In genomic region chr7:108525327-108525984, GRCh38 we compare ENCODE assay signal across 8 cellular contexts. TPM values are rescaled to one million over a fixed set of nuclear protein-coding genes. Genes with fewer than 3 reads are reported as not detected.
A peak's percentile ranks its signal among the peaks of the same experiment; 100 is the strongest.
DNase-seq lines count a peak whose midpoint lies in the region; ATAC-seq, FAIRE-seq and TF ChIP-seq lines count a peak whose summit lies in the region.

No MANE protein-coding gene starts in this region.

- H4K8ac ChIP-seq in mesenchymal stem cell (ENCODE audit: low read length), result peak overlapping the region; percentile 91

- H3K9me3 Mint-ChIP-seq in activated T-cell treated with anti-CD3 and anti-CD28 coated beads, Interleukin-2, amount 50 U/mL, for 72 hours, result no peaks in the 10 kb centered on the region

- DNase-seq in activated T-cell treated with anti-CD3 and anti-CD28 coated beads, Interleukin-2, amount 50 U/mL, for 72 hours, result no peak
- DNase-seq in activated T-cell treated with anti-CD3 and anti-CD28 coated beads for 4 hours, result no peak
- DNase-seq in H54 (ENCODE audit: insufficient read length, low spot score), result peak; percentile 68
- peak; percentile 36 for DNase-seq in SIG-M5 treated with dmso at 0.1 percent for 504 hours (lab: John Stamatoyannopoulos, UW; ENCODE audit: unreplicated experiment)
- peak; percentile 85 for DNase-seq in mesenchymal stem cell
- DNase-seq in upper lobe of left lung, result peak in 1 of 2 donors; percentile 94

- H3K4me1 ChIP-seq in KMS-11 (ENCODE audit: low read depth, poor library complexity, severe bottlenecking) (peaks cover 18% of the 10 kb centered on the region), ectodermal cell (ENCODE audit: control insufficient read depth, insufficient read depth, low read length) (peaks cover 17% of the 10 kb centered on the region), mesenchymal stem cell (ENCODE audit: control insufficient read depth, insufficient read depth, low read depth, low read length) (peaks cover 3% of the 10 kb centered on the region), upper lobe of left lung (peaks cover 26 to 36% (median 31%) of the 10 kb centered on the region in 4 donors)

- H2AFZ ChIP-seq in KMS-11 (ENCODE audit: low read depth), result peak overlapping the region; percentile 87
- H2AFZ ChIP-seq in mesenchymal stem cell (ENCODE audit: low read depth, low read length), result peak overlapping the region; percentile 96

- H2BK12ac ChIP-seq in mesenchymal stem cell (ENCODE audit: low read length in 2 of 2), result peak overlapping the region in 1 of 2 experiments; percentile 86

- H3K9me3 ChIP-seq in ectodermal cell (ENCODE audit: control insufficient read depth, low read length) (no peaks in the 10 kb centered on the region), mesenchymal stem cell (ENCODE audit: control insufficient read depth, low read length) (no peaks in the 10 kb centered on the region), upper lobe of left lung (no peaks in the 10 kb centered on the region)

- H3K27me3 ChIP-seq in KMS-11 (ENCODE audit: insufficient read depth, low read depth) (no peaks in the 10 kb centered on the region), ectodermal cell (ENCODE audit: control insufficient read depth, insufficient read depth, low read length, poor library complexity, severe bottlenecking) (no peaks in the 10 kb centered on the region), mesenchymal stem cell (ENCODE audit: control insufficient read depth in 1 of 2, insufficient read depth in 1 of 2, low read length in 2 of 2) (no peaks in the 10 kb centered on the region), upper lobe of left lung (no peaks in the 10 kb centered on the region)

- H3K4me3 ChIP-seq in KMS-11 (IDR thresholded peaks at IDR 0.05; ENCODE audit: insufficient read depth, low read depth, low read length) (peak overlapping the region; percentile 29), ectodermal cell (ENCODE audit: insufficient read depth, low read depth, low read length) (peak overlapping the region; percentile 77), mesenchymal stem cell (ENCODE audit: insufficient read depth in 1 of 2, low read depth in 1 of 2, low read length in 2 of 2) (peak overlapping the region; percentile 89 to 95), upper lobe of left lung (peak overlapping the region; percentile 63 to 69 (median 66))

- no peaks in the 10 kb centered on the region; the same call in 1 of the 2 replicates for H3K79me2 ChIP-seq in KMS-11 (ENCODE audit: insufficient read depth, low read depth)

- no peaks in the 10 kb centered on the region for H4K20me1 ChIP-seq in KMS-11 (ENCODE audit: insufficient read depth)

- H3K27ac ChIP-seq in KMS-11 (peak overlapping the region; percentile 58), ectodermal cell (ENCODE audit: insufficient read depth, low read depth, low read length, poor library complexity, severe bottlenecking) (peak overlapping the region; percentile 96), mesenchymal stem cell (ENCODE audit: low read length, poor library complexity, severe bottlenecking) (peak overlapping the region; percentile 96), upper lobe of left lung (peak overlapping the region; percentile 97 to 99 (median 99))

- H3K27ac Mint-ChIP-seq in activated T-cell treated with anti-CD3 and anti-CD28 coated beads, Interleukin-2, amount 50 U/mL, for 72 hours, result peak overlapping the region; percentile 96

- H3K4me3 Mint-ChIP-seq in activated T-cell treated with anti-CD3 and anti-CD28 coated beads, Interleukin-2, amount 50 U/mL, for 72 hours, result peak overlapping the region; percentile 94

- ATAC-seq in activated T-cell treated with anti-CD3 and anti-CD28 coated beads, Interleukin-2, amount 50 U/mL, for 72 hours (replicated peaks in 1 of 2), result peak; percentile 39 to 46
- ATAC-seq in upper lobe of left lung (ENCODE audit: low FRiP score in 2 of 2), result peak; percentile 89

- H3K36me3 Mint-ChIP-seq in activated T-cell treated with anti-CD3 and anti-CD28 coated beads, Interleukin-2, amount 50 U/mL, for 72 hours (ENCODE audit: insufficient read depth in 2 of 2), result peaks cover 2 to 3% of the 10 kb centered on the region in 2 donors

- H4K91ac ChIP-seq in mesenchymal stem cell (ENCODE audit: low read length), result peak overlapping the region; percentile 88

- peak; percentile 58 for FAIRE-seq in H54 (lab: Jason Lieb, UNC)

- WGBS in ectodermal cell, 2 experiments, result 0 to 1% methylated on average over 21 to 22 of the region's 22 CpGs
- 0% methylated on average over 17 of the region's 22 CpGs for WGBS in mesenchymal stem cell
- 0 to 1% methylated on average over 15 to 21 of the region's 22 CpGs for WGBS in upper lobe of left lung, 2 donors

- no peak overlapping the region for H2BK120ac ChIP-seq in mesenchymal stem cell (ENCODE audit: low read depth, low read length)

- peaks cover 12% of the 10 kb centered on the region for H3K79me1 ChIP-seq in mesenchymal stem cell (replicated peaks; ENCODE audit: low read length, poor library complexity, severe bottlenecking)

- H3K23ac ChIP-seq in mesenchymal stem cell (ENCODE audit: low read length in 2 of 2), result peak overlapping the region in 1 of 2 experiments; percentile 85

- H3K9ac ChIP-seq in KMS-11 (peak overlapping the region; percentile 57), mesenchymal stem cell (ENCODE audit: low read length) (peak overlapping the region; percentile 97)

- peaks cover 49% of the 10 kb centered on the region for H3K4me1 Mint-ChIP-seq in activated T-cell treated with anti-CD3 and anti-CD28 coated beads, Interleukin-2, amount 50 U/mL, for 72 hours (ENCODE audit: low read depth)

- H3K14ac ChIP-seq in mesenchymal stem cell (ENCODE audit: low read length in 2 of 2), result peak overlapping the region in 1 of 2 experiments; percentile 83

- TF ChIP-seq EP300 in upper lobe of left lung (IDR thresholded peaks at IDR 0.05), result no peak

- H3K36me3 ChIP-seq in KMS-11 (ENCODE audit: insufficient read depth) (no peaks in the 10 kb centered on the region), ectodermal cell (ENCODE audit: control insufficient read depth, insufficient read depth, low read length) (no peaks in the 10 kb centered on the region), mesenchymal stem cell (ENCODE audit: control insufficient read depth in 1 of 2, insufficient read depth in 2 of 2, low read depth in 1 of 2, low read length in 2 of 2) (peaks cover 0 to under 1% of the 10 kb centered on the region in 2 experiments), upper lobe of left lung (no peaks in the 10 kb centered on the region)

- TF ChIP-seq POLR2A in H54 (IDR thresholded peaks at IDR 0.05; ENCODE audit: low read depth, low read length) (no peak), upper lobe of left lung (IDR thresholded peaks at IDR 0.05) (no peak)

- H2BK15ac ChIP-seq in mesenchymal stem cell (ENCODE audit: low read depth, poor library complexity, severe bottlenecking), result peak overlapping the region; percentile 56

- H2BK5ac ChIP-seq in mesenchymal stem cell (ENCODE audit: low read depth, low read length, poor library complexity, severe bottlenecking), result peak overlapping the region; percentile 66

- H3K4ac ChIP-seq in mesenchymal stem cell (ENCODE audit: low read depth in 1 of 2, low read length in 2 of 2), result peak overlapping the region in 1 of 2 experiments; percentile 88

- H3K4me2 ChIP-seq in KMS-11, result peak overlapping the region; percentile 79
- H3K4me2 ChIP-seq in mesenchymal stem cell (ENCODE audit: low read length, poor library complexity, severe bottlenecking), result peak overlapping the region; percentile 37

- no peak overlapping the region for H2AK5ac ChIP-seq in mesenchymal stem cell (ENCODE audit: low read length, severe bottlenecking)

- TF ChIP-seq CTCF in KMS-11 (conservative IDR thresholded peaks at IDR 0.05; ENCODE audit: low read depth, low read length) (no peak), upper lobe of left lung (IDR thresholded peaks at IDR 0.05) (peak in 1 of 6 experiments; percentile 44)

- no peaks in the 10 kb centered on the region for H3K27me3 Mint-ChIP-seq in activated T-cell treated with anti-CD3 and anti-CD28 coated beads, Interleukin-2, amount 50 U/mL, for 72 hours (ENCODE audit: low read depth)

- H3K18ac ChIP-seq in mesenchymal stem cell (ENCODE audit: low read depth in 1 of 2, low read length in 2 of 2), result peak overlapping the region; percentile 94 to 97

RNA-seq across cellular contexts. Expression of gene PNPLA8, which starts 0.5 kb away (rescaled TPM):
- total RNA-seq in activated T-cell treated with anti-CD3 and anti-CD28 coated beads, Interleukin-2, amount 50 U/mL, for 72 hours, result 10 to 100 TPM; 23.1 to 29.9 TPM
- polyA plus RNA-seq in ectodermal cell (2013, experiment 1 of 4), result 20.8 TPM
- polyA plus RNA-seq in ectodermal cell (2013, experiment 2 of 4), result 21.4 TPM
- 18.3 TPM for polyA plus RNA-seq in ectodermal cell (2013, experiment 3 of 4)
- polyA plus RNA-seq in ectodermal cell (2013, experiment 4 of 4), result 19.0 TPM
- polyA plus RNA-seq in mesenchymal stem cell (2013, experiment 1 of 2), result 19.3 TPM
- 20.8 TPM for polyA plus RNA-seq in mesenchymal stem cell (2013, experiment 2 of 2)
- 10 to 100 TPM in 5 of 6 donors, 1 to 10 TPM in 1; 6.5 to 39.1 (median 23.9) TPM for total RNA-seq in upper lobe of left lung

RNA-seq across cellular contexts. Expression of gene THAP5, which starts 44.0 kb away (rescaled TPM):
- total RNA-seq in activated T-cell treated with anti-CD3 and anti-CD28 coated beads, Interleukin-2, amount 50 U/mL, for 72 hours, result 10 to 100 TPM; 29.2 to 31.1 TPM
- 28.8 TPM for polyA plus RNA-seq in ectodermal cell (2013, experiment 1 of 4)
- polyA plus RNA-seq in ectodermal cell (2013, experiment 2 of 4), result 28.3 TPM
- polyA plus RNA-seq in ectodermal cell (2013, experiment 3 of 4), result 28.3 TPM
- 27.8 TPM for polyA plus RNA-seq in ectodermal cell (2013, experiment 4 of 4)
- polyA plus RNA-seq in mesenchymal stem cell (2013, experiment 1 of 2), result 22.6 TPM
- polyA plus RNA-seq in mesenchymal stem cell (2013, experiment 2 of 2), result 24.2 TPM
- total RNA-seq in upper lobe of left lung, result 10 to 100 TPM in 5 of 6 donors, 1 to 10 TPM in 1; 8.2 to 32.9 (median 19.8) TPM

RNA-seq across cellular contexts. Expression of gene DNAJB9, which starts 44.2 kb away (rescaled TPM):
- 10 to 100 TPM; 23.2 to 42.1 TPM for total RNA-seq in activated T-cell treated with anti-CD3 and anti-CD28 coated beads, Interleukin-2, amount 50 U/mL, for 72 hours
- polyA plus RNA-seq in ectodermal cell (2013, experiment 1 of 4), result 16.8 TPM
- polyA plus RNA-seq in ectodermal cell (2013, experiment 2 of 4), result 15.3 TPM
- polyA plus RNA-seq in ectodermal cell (2013, experiment 3 of 4), result 13.8 TPM
- polyA plus RNA-seq in ectodermal cell (2013, experiment 4 of 4), result 15.1 TPM
- polyA plus RNA-seq in mesenchymal stem cell (2013, experiment 1 of 2), result 35.8 TPM
- 35.7 TPM for polyA plus RNA-seq in mesenchymal stem cell (2013, experiment 2 of 2)
- 10 to 100 TPM in 5 of 6 donors, 1 to 10 TPM in 1; 5.2 to 54.1 (median 29.0) TPM for total RNA-seq in upper lobe of left lung

Comparison
In these comparisons a context has a peak if more than half of its experiments do, and no peak if none do; other contexts are left out.
1. DNase-seq: peak in H54 (single experiment), SIG-M5 treated with dmso at 0.1 percent for 504 hours (single experiment) and mesenchymal stem cell (single experiment); none in activated T-cell treated with anti-CD3 and anti-CD28 coated beads, Interleukin-2, amount 50 U/mL, for 72 hours (0 of 2) and activated T-cell treated with anti-CD3 and anti-CD28 coated beads for 4 hours (single experiment).
2. H3K4me3 ChIP-seq: peak in every context shown above with its lines; median percentile 92 in mesenchymal stem cell; 77 in ectodermal cell; 66 in upper lobe of left lung; 29 in KMS-11.
3. Peak in every context shown above with its lines, with median percentiles within 50 percentile points of each other: H3K27ac ChIP-seq.